ENCODE assay signal across 10 cellular contexts in the genomic region with DNA sequence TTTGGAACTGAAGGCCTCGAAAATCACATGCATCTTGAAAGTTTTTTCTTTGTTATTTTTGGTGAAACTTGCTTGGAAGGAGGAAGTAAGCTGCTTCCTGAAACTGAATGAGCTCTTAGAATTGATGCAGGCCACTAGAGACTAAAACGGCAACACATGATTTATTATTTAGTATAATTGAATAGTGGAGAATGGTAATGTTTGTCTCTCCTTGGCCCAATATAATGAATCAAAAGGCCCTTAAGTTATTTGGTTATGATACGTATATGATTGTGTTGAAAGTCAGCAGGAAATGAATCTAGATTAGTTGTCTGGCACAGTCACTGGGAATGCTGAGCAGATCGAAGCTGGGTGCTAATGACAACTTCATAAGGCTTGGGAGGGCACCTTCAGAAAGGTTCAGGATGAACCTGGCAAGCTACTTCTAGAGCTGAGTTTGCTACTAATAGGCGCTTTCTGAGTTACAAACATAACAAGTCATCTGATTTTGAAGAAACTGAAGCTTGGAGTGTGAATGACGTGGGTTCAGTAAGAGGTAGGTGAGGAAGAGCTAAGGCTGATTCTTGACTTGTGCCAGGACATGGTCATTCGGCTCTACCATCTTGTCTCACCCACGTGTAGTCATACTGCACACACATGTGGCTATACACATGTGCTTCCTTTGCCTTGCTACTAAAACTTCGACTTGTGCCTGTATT. TPM values are rescaled to one million over a fixed set of nuclear protein-coding genes. Genes with fewer than 3 reads are reported as not detected.
A peak's percentile ranks its signal among the peaks of the same experiment; 100 is the strongest.
DNase-seq lines count a peak whose midpoint lies in the region; ATAC-seq and FAIRE-seq lines count a peak whose summit lies in the region.
"Had no signal": no experiment of that assay in that cellular context is flagged by ENCODE, and none has a peak within 500 bp of the region (broad histone marks: within the 10 kb centered on the region; RNA-seq: fewer than 3 reads in every experiment).

No MANE protein-coding gene starts in this region.

- FAIRE-seq in frontal cortex (lab: Jason Lieb, UNC): no peak

- DNase-seq in ELR (ENCODE audit: low read depth) (peak; percentile 42), NCI-H69 (lab: John Stamatoyannopoulos, UW) (peak; percentile 56), epidermal melanocyte (ENCODE audit: insufficient read length, low spot score) (peak; percentile 33), pons (ENCODE audit: low spot score) (peak; percentile 61), DMS53 (lab: John Stamatoyannopoulos, UW) (no peak), putamen (ENCODE audit: low spot score) (no peak), frontal cortex (ENCODE audit: low spot score in 2 of 2) (no peak)
- DNase-seq: activated CD8-positive, alpha-beta memory T cell treated with anti-CD3 and anti-CD28 coated beads, Interleukin-2, amount 50 U/mL, for 48 hours; NCI-H446 treated with DMSO at 0.1 percent for 48 hours had no signal

- ATAC-seq in GM18498 (IDR thresholded peaks at IDR 0.05; ENCODE audit: unreplicated experiment): no peak

RNA-seq across cellular contexts. Expression of a gene that starts 56.2 kb away (rescaled TPM):
- total RNA-seq in frontal cortex: 9.8 TPM

Comparison
In these comparisons a context has a peak if more than half of its experiments do, and no peak if none do; other contexts are left out.
1. DNase-seq: peak in ELR (single experiment), NCI-H69 (single experiment), epidermal melanocyte (single experiment) and pons (single experiment); none in DMS53 (single experiment), putamen (single experiment) and frontal cortex (0 of 2).